ENCODE assay signal across 21 cellular contexts in the genomic region with DNA sequence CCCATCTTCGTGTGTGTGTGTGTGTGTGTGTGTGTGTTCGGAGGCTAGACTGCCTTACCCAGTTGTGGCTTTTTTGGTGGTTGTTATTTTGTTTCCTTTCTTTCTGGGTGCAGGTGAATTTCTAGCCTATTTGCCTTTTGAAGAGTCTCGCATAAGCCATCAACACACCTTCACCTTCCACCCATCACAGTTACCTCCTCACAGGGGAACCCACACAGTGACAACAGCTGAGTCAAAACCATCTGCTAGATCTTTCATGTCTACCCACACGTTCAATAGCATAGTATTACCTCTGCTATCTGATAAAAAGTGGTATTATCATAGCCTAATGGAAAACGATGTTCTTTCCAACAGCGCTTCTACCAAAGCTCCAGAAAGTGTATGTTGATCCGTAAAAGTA.
"Had no signal": no experiment of that assay in that cellular context is flagged by ENCODE, and none has a peak within 500 bp of the region (broad histone marks: within the 10 kb centered on the region; RNA-seq: fewer than 3 reads in every experiment).

No MANE protein-coding gene starts in this region.

- H3K4me3 ChIP-seq: colonic mucosa, esophagus squamous epithelium, gastrocnemius medialis, heart right ventricle, left lung, lower lobe of right lung, mucosa of descending colon had no signal

- ATAC-seq: effector memory CD8-positive, alpha-beta T cell; esophagus mucosa; gastrocnemius medialis; heart right ventricle; left cardiac atrium; left lung; left ventricle myocardium superior; lower lobe of right lung; mucosa of descending colon had no signal

- DNase-seq: colonic mucosa; cortex of kidney; effector CD8-positive, alpha-beta T cell; effector memory CD8-positive, alpha-beta T cell; endodermal cell; erythroblast; esophagus squamous epithelium; foreskin fibroblast; foreskin melanocyte; gastrocnemius medialis; glutamatergic neuron; heart right ventricle; hippocampal formation; left cardiac atrium; left lung; left ventricle myocardium superior; lower lobe of right lung; mesenchymal stem cell; mucosa of descending colon; naive B cell had no signal
